Comparison of ENCODE assay signal across 5 cellular contexts in genomic region chr13:63757683-63758082, GRCh38.
DNase-seq lines count a peak whose midpoint lies in the region; ATAC-seq, FAIRE-seq and TF ChIP-seq lines count a peak whose summit lies in the region.
"Not testable (repeated sequence)": the region's sequence is repeated elsewhere in the genome, so short reads cannot be mapped to it uniquely, and the experiment has no call there.

No MANE protein-coding gene starts in this region.

- intact Hi-C loops in PC-3 (cut with micrococcal nuclease): not testable (repeated sequence)

- POLR2A ChIA-PET in PC-3 (lab: Charles Lee; ENCODE audit: unreplicated experiment): not testable (repeated sequence)

- not testable (repeated sequence) for H3K4me3 ChIP-seq in PC-3 (ENCODE audit: low read length)

- peak; percentile 72 for FAIRE-seq in G401.6 (lab: Jason Lieb, UNC)

- not testable (repeated sequence) for H3K27me3 Mint-ChIP-seq in HFFc6 (ENCODE audit: insufficient read depth); chondrocyte (ENCODE audit: low read depth); osteocyte (ENCODE audit: unreplicated experiment)

- H3K27me3 ChIP-seq in PC-3 (ENCODE audit: low read length): not testable (repeated sequence)

- not testable (repeated sequence) for H3K9ac ChIP-seq in PC-3 (ENCODE audit: low read length)

- H3K4me1 Mint-ChIP-seq in HFFc6 (ENCODE audit: low read depth); chondrocyte (ENCODE audit: low read depth); osteocyte (ENCODE audit: unreplicated experiment): not testable (repeated sequence)

- H3K4me3 Mint-ChIP-seq in HFFc6: peak overlapping the region; percentile 19; the same call in 1 of the 2 replicates
- H3K4me3 Mint-ChIP-seq in chondrocyte (ENCODE audit: unreplicated experiment): not testable (repeated sequence)
- peak overlapping the region; percentile 46 for H3K4me3 Mint-ChIP-seq in osteocyte (ENCODE audit: unreplicated experiment)

- not testable (repeated sequence) for H3K36me3 ChIP-seq in PC-3 (ENCODE audit: low read depth, low read length)

- CTCF ChIA-PET in PC-3 (lab: Charles Lee): not testable (repeated sequence)

- not testable (repeated sequence) for H3K79me2 ChIP-seq in PC-3 (ENCODE audit: low read length)

- not testable (repeated sequence) for H4K20me1 ChIP-seq in PC-3 (ENCODE audit: low read length)

- H3K4me1 ChIP-seq in PC-3 (ENCODE audit: insufficient read depth, low read length): not testable (repeated sequence)

- not testable (repeated sequence) for H3K9me3 Mint-ChIP-seq in HFFc6; chondrocyte (ENCODE audit: low read depth); osteocyte (ENCODE audit: unreplicated experiment)

- not testable (repeated sequence) for H2AFZ ChIP-seq in PC-3 (ENCODE audit: low read length)

- TF ChIP-seq CTCF in HFFc6 (IDR thresholded peaks at IDR 0.05); PC-3 (conservative IDR thresholded peaks at IDR 0.05; ENCODE audit: low read depth, low read length); chondrocyte (IDR thresholded peaks at IDR 0.05); osteocyte (IDR thresholded peaks at IDR 0.05): not testable (repeated sequence)

- not testable (repeated sequence) for H3K27ac ChIP-seq in PC-3 (ENCODE audit: low read length)

- not testable (repeated sequence) for H3K9me3 ChIP-seq in PC-3 (ENCODE audit: low read length)

- not testable (repeated sequence) for H3K9me2 ChIP-seq in PC-3 (replicated peaks; ENCODE audit: low read length)

- not testable (repeated sequence) for H3F3A ChIP-seq in PC-3 (ENCODE audit: low read length, unreplicated experiment)

- H3K4me2 ChIP-seq in PC-3 (ENCODE audit: low read length): not testable (repeated sequence)

- peak; percentile 33; the same call in 1 of the 2 replicates for ATAC-seq in PC-3

- H3K36me3 Mint-ChIP-seq in HFFc6 (ENCODE audit: low read depth); chondrocyte (ENCODE audit: low read depth); osteocyte (ENCODE audit: unreplicated experiment): not testable (repeated sequence)

- BruUV-seq in PC-3 (replicated peaks; lab: Mats Ljungman, UMichigan): not testable (repeated sequence)

- DNase-seq in HFFc6; PC-3; chondrocyte (ENCODE audit: low spot score); osteocyte (ENCODE audit: extremely low spot score, unreplicated experiment): not testable (repeated sequence)

- H3K27ac Mint-ChIP-seq in HFFc6: peak overlapping the region; percentile 46; the same call in 1 of the 2 replicates
- peak overlapping the region; percentile 75 for H3K27ac Mint-ChIP-seq in chondrocyte (ENCODE audit: unreplicated experiment)
- H3K27ac Mint-ChIP-seq in osteocyte (ENCODE audit: unreplicated experiment): peak overlapping the region; percentile 75
